ENCODE assay signal across 9 cellular contexts in genomic region chr14:70086685-70087379, GRCh38.
A peak's percentile ranks its signal among the peaks of the same experiment; 100 is the strongest.
DNase-seq lines count a peak whose midpoint lies in the region; ATAC-seq and TF ChIP-seq lines count a peak whose summit lies in the region.
"Had no signal": no experiment of that assay in that cellular context is flagged by ENCODE, and none has a peak within 500 bp of the region (broad histone marks: within the 10 kb centered on the region; RNA-seq: fewer than 3 reads in every experiment).

No MANE protein-coding gene starts in this region.

- H3K36me3 ChIP-seq in Loucy (ENCODE audit: insufficient read depth, low read length): no peaks in the 10 kb centered on the region

- no peaks in the 10 kb centered on the region for H3K36me3 Mint-ChIP-seq in activated CD4-positive, alpha-beta T cell treated with anti-CD3 and anti-CD28 coated beads for 36 hours (ENCODE audit: low read depth)
- H3K36me3 Mint-ChIP-seq: activated naive CD4-positive, alpha-beta T cell treated with anti-CD3 and anti-CD28 coated beads, Interleukin-2, amount 50 U/mL, for 24 hours had no signal

- H3K9ac ChIP-seq in Loucy (ENCODE audit: low read depth, low read length, poor library complexity, severe bottlenecking): no peak overlapping the region

- no peak overlapping the region for H3K27ac Mint-ChIP-seq in activated CD4-positive, alpha-beta T cell treated with anti-CD3 and anti-CD28 coated beads for 36 hours
- H3K27ac Mint-ChIP-seq: activated naive CD4-positive, alpha-beta T cell treated with anti-CD3 and anti-CD28 coated beads, Interleukin-2, amount 50 U/mL, for 24 hours had no signal

- H3K4me1 Mint-ChIP-seq in activated CD4-positive, alpha-beta T cell treated with anti-CD3 and anti-CD28 coated beads for 36 hours: no peaks in the 10 kb centered on the region
- H3K4me1 Mint-ChIP-seq: activated naive CD4-positive, alpha-beta T cell treated with anti-CD3 and anti-CD28 coated beads, Interleukin-2, amount 50 U/mL, for 24 hours had no signal

- H3K27me3 Mint-ChIP-seq in activated CD4-positive, alpha-beta T cell treated with anti-CD3 and anti-CD28 coated beads for 36 hours: peaks cover 27% of the 10 kb centered on the region

- intact Hi-C loops in activated CD4-positive, alpha-beta T cell treated with anti-CD3 and anti-CD28 coated beads for 36 hours (cut with DNase I, micrococcal nuclease): loop anchor here (1.0 to 10.0 kb wide), 5 partner anchors 168 to 730 kb away; no protein-coding TSS in a partner anchor

- peak; percentile 51 for DNase-seq in activated CD4-positive, alpha-beta T cell treated with anti-CD3 and anti-CD28 coated beads for 36 hours
- no peak for DNase-seq in activated CD4-positive, alpha-beta T cell treated with anti-CD3 and anti-CD28 coated beads, Interleukin-2, amount 50 U/mL, for 4 hours
- DNase-seq in UCSD-AML1 (lab: John Stamatoyannopoulos, UW; ENCODE audit: unreplicated experiment): peak; percentile 23
- peak; percentile 31 for DNase-seq in iPS-NIHi11 (ENCODE audit: low spot score)
- no peak for DNase-seq in COLO829 (ENCODE audit: low spot score)

- H3K4me1 ChIP-seq in Loucy (ENCODE audit: insufficient read depth, low read length, poor library complexity, severe bottlenecking): no peaks in the 10 kb centered on the region

- H3K9me2 ChIP-seq in Loucy (replicated peaks; ENCODE audit: low read depth, low read length): no peaks in the 10 kb centered on the region

- no peaks in the 10 kb centered on the region for H3K27me3 ChIP-seq in Loucy (ENCODE audit: insufficient read depth, low read length, poor library complexity, severe bottlenecking)

- ATAC-seq in activated CD4-positive, alpha-beta T cell treated with anti-CD3 and anti-CD28 coated beads for 36 hours: no peak
- ATAC-seq in GM19463 (IDR thresholded peaks at IDR 0.05; ENCODE audit: unreplicated experiment): no peak
- ATAC-seq in HG02970 (IDR thresholded peaks at IDR 0.05; ENCODE audit: low FRiP score, unreplicated experiment): no peak

- H3K4me2 ChIP-seq in Loucy (ENCODE audit: low read depth, low read length, poor library complexity, severe bottlenecking): no peak overlapping the region

- POLR2A ChIA-PET in activated CD4-positive, alpha-beta T cell treated with anti-CD3 and anti-CD28 coated beads for 36 hours (lab: Charles Lee): no interaction called here

- H3K4me3 ChIP-seq in Loucy (ENCODE audit: low read length, poor library complexity, severe bottlenecking): no peak overlapping the region

- H4K20me1 ChIP-seq in Loucy (ENCODE audit: insufficient read depth, low read length, poor library complexity, severe bottlenecking): no peaks in the 10 kb centered on the region

- H3K4me3 Mint-ChIP-seq in activated CD4-positive, alpha-beta T cell treated with anti-CD3 and anti-CD28 coated beads for 36 hours: no peak overlapping the region
- H3K4me3 Mint-ChIP-seq: activated naive CD4-positive, alpha-beta T cell treated with anti-CD3 and anti-CD28 coated beads, Interleukin-2, amount 50 U/mL, for 24 hours had no signal

- H3F3A ChIP-seq in Loucy (ENCODE audit: low read depth): no peaks in the 10 kb centered on the region

- CTCF ChIA-PET in activated CD4-positive, alpha-beta T cell treated with anti-CD3 and anti-CD28 coated beads for 36 hours (lab: Charles Lee): interaction anchor here (0.7 to 1.4 kb wide), 4 partner anchors 13 to 481 kb away, joined by 3 to 6 read pairs (median 4); no protein-coding TSS in a partner anchor

- 0 out of 2 replicates have a peak overlapping the region, but pooled peaks have one; percentile 39 for H2AFZ ChIP-seq in Loucy (ENCODE audit: low read length)

- no peaks in the 10 kb centered on the region for H3K79me2 ChIP-seq in Loucy (ENCODE audit: insufficient read depth, low read length)

- peak; percentile 89 for TF ChIP-seq CTCF in Loucy (conservative IDR thresholded peaks at IDR 0.05; ENCODE audit: low read length)

- H3K9me3 ChIP-seq in Loucy (ENCODE audit: insufficient read depth, low read depth, low read length): no peaks in the 10 kb centered on the region

- no peaks in the 10 kb centered on the region for H3K9me3 Mint-ChIP-seq in activated CD4-positive, alpha-beta T cell treated with anti-CD3 and anti-CD28 coated beads for 36 hours (ENCODE audit: low read depth)
- H3K9me3 Mint-ChIP-seq: activated naive CD4-positive, alpha-beta T cell treated with anti-CD3 and anti-CD28 coated beads, Interleukin-2, amount 50 U/mL, for 24 hours had no signal

Comparison
In these comparisons a context has a peak if more than half of its experiments do, and no peak if none do; other contexts are left out.
1. DNase-seq: peak in activated CD4-positive, alpha-beta T cell treated with anti-CD3 and anti-CD28 coated beads for 36 hours (single experiment), UCSD-AML1 (single experiment) and iPS-NIHi11 (single experiment); none in activated CD4-positive, alpha-beta T cell treated with anti-CD3 and anti-CD28 coated beads, Interleukin-2, amount 50 U/mL, for 4 hours (0 of 2) and COLO829 (single experiment).